ENCODE assay signal across 28 cellular contexts in genomic region chr12:121963341-121964018, GRCh38.
"Had no signal": no experiment of that assay in that cellular context is flagged by ENCODE, and none has a peak within 500 bp of the region (broad histone marks: within the 10 kb centered on the region; RNA-seq: fewer than 3 reads in every experiment).

No MANE protein-coding gene starts in this region.

- H3K27me3 ChIP-seq: breast epithelium, gastrocnemius medialis, left lung, pancreas, testis, transverse colon had no signal

- H3K36me3 Mint-ChIP-seq: activated CD4-positive, alpha-beta memory T cell treated with anti-CD3 and anti-CD28 coated beads for 36 hours; activated naive CD4-positive, alpha-beta T cell treated with anti-CD3 and anti-CD28 coated beads, Interleukin-2, amount 50 U/mL, for 24 hours had no signal

- H3K4me1 ChIP-seq: breast epithelium, gastrocnemius medialis, left lung, pancreas, prostate gland, testis, transverse colon had no signal

- H3K27ac Mint-ChIP-seq: activated CD4-positive, alpha-beta memory T cell treated with anti-CD3 and anti-CD28 coated beads for 36 hours; activated CD4-positive, alpha-beta T cell treated with anti-CD3 and anti-CD28 coated beads, Interleukin-2, amount 10 ng/mL, durations not matched to agents 24 days and 14 days; activated T-helper 17 cell treated with anti-CD3 and anti-CD28 coated beads, Interleukin-2, amount 50 U/mL, for 72 hours; nephron; T-helper 1 cell treated with Interleukin-12 subunit alpha and Interleukin-12 subunit beta and Interleukin-4 antibody, amounts not matched to agents 30 μg/mL and 1 μg/mL, for 36 hours had no signal

- H3K27me3 Mint-ChIP-seq: activated CD4-positive, alpha-beta memory T cell treated with anti-CD3 and anti-CD28 coated beads for 36 hours; activated CD4-positive, alpha-beta T cell treated with anti-CD3 and anti-CD28 coated beads, Interleukin-2, amount 10 ng/mL, durations not matched to agents 24 days and 14 days; activated naive CD4-positive, alpha-beta T cell treated with anti-CD3 and anti-CD28 coated beads, Interleukin-2, amount 50 U/mL, for 24 hours; activated T-helper 17 cell treated with anti-CD3 and anti-CD28 coated beads, Interleukin-2, amount 50 U/mL, for 72 hours had no signal

- H3K9me3 ChIP-seq: breast epithelium, gastrocnemius medialis, left lung, lower lobe of right lung, pancreas, prostate gland, testis, transverse colon had no signal

- FAIRE-seq: islet of Langerhans, pancreas, TTC549 had no signal

- H3K9me3 Mint-ChIP-seq: activated CD4-positive, alpha-beta memory T cell treated with anti-CD3 and anti-CD28 coated beads for 36 hours; activated CD4-positive, alpha-beta T cell treated with anti-CD3 and anti-CD28 coated beads, Interleukin-2, amount 10 ng/mL, durations not matched to agents 24 days and 14 days; activated naive CD4-positive, alpha-beta T cell treated with anti-CD3 and anti-CD28 coated beads, Interleukin-2, amount 50 U/mL, for 24 hours; activated T-cell treated with anti-CD3 and anti-CD28 coated beads, Interleukin-2, amount 50 U/mL, for 4 hours; activated T-helper 17 cell treated with anti-CD3 and anti-CD28 coated beads, Interleukin-2, amount 50 U/mL, for 72 hours; nephron; T-helper 1 cell treated with Interleukin-12 subunit alpha and Interleukin-12 subunit beta and Interleukin-4 antibody, amounts not matched to agents 30 μg/mL and 1 μg/mL, for 36 hours had no signal

- DNase-seq: activated CD4-positive, alpha-beta memory T cell treated with anti-CD3 and anti-CD28 coated beads for 36 hours; activated CD4-positive, alpha-beta T cell treated with anti-CD3 and anti-CD28 coated beads, Interleukin-2, amount 10 ng/mL, durations not matched to agents 24 days and 14 days; activated CD4-positive, CD25-positive, alpha-beta regulatory T cell treated with anti-CD3 and anti-CD28 coated beads, Interleukin-2, amount 50 U/mL, for 72 hours; activated CD8-positive, alpha-beta memory T cell treated with anti-CD3 and anti-CD28 coated beads, Interleukin-2, amount 50 U/mL, for 48 hours; activated gamma-delta T cell treated with Interleukin-2 at 50 U/mL for 16 hours; activated T-cell treated with anti-CD3 and anti-CD28 coated beads, Interleukin-2, amount 50 U/mL, for 4 hours; central memory CD4-positive, alpha-beta T cell; gastrocnemius medialis; glutamatergic neuron; left lung; lower lobe of right lung; pancreas; retina; stimulated activated naive CD4-positive, alpha-beta T cell treated with Interleukin-2 at 50 U/mL for 16 hours; T-helper 9 cell; testis; transverse colon had no signal

- H3K4me3 Mint-ChIP-seq: activated CD4-positive, alpha-beta memory T cell treated with anti-CD3 and anti-CD28 coated beads for 36 hours; activated CD4-positive, alpha-beta T cell treated with anti-CD3 and anti-CD28 coated beads, Interleukin-2, amount 10 ng/mL, durations not matched to agents 24 days and 14 days; activated naive CD4-positive, alpha-beta T cell treated with anti-CD3 and anti-CD28 coated beads, Interleukin-2, amount 50 U/mL, for 24 hours; activated T-cell treated with anti-CD3 and anti-CD28 coated beads, Interleukin-2, amount 50 U/mL, for 4 hours; activated T-helper 17 cell treated with anti-CD3 and anti-CD28 coated beads, Interleukin-2, amount 50 U/mL, for 72 hours; nephron; T-helper 1 cell treated with Interleukin-12 subunit alpha and Interleukin-12 subunit beta and Interleukin-4 antibody, amounts not matched to agents 30 μg/mL and 1 μg/mL, for 36 hours had no signal

- H3K27ac ChIP-seq: breast epithelium, gastrocnemius medialis, left lung, lower lobe of right lung, pancreas, prostate gland, skin epidermis, testis, transverse colon, VCaP had no signal

- ATAC-seq: activated T-cell treated with anti-CD3 and anti-CD28 coated beads, Interleukin-2, amount 50 U/mL, for 4 hours; activated T-helper 17 cell treated with anti-CD3 and anti-CD28 coated beads, Interleukin-2, amount 50 U/mL, for 72 hours; gastrocnemius medialis; left lung; lower lobe of right lung; pancreas; sciatic nerve had no signal

- H3K4me3 ChIP-seq: breast epithelium, gastrocnemius medialis, left lung, lower lobe of right lung, pancreas, prostate gland, skin epidermis, testis, transverse colon had no signal

- H3K4me1 Mint-ChIP-seq: activated CD4-positive, alpha-beta T cell treated with anti-CD3 and anti-CD28 coated beads, Interleukin-2, amount 10 ng/mL, durations not matched to agents 24 days and 14 days; activated naive CD4-positive, alpha-beta T cell treated with anti-CD3 and anti-CD28 coated beads, Interleukin-2, amount 50 U/mL, for 24 hours; activated T-helper 17 cell treated with anti-CD3 and anti-CD28 coated beads, Interleukin-2, amount 50 U/mL, for 72 hours had no signal

- H3K36me3 ChIP-seq: breast epithelium, gastrocnemius medialis, left lung, lower lobe of right lung, pancreas, prostate gland, transverse colon had no signal
